In the genomic region with DNA sequence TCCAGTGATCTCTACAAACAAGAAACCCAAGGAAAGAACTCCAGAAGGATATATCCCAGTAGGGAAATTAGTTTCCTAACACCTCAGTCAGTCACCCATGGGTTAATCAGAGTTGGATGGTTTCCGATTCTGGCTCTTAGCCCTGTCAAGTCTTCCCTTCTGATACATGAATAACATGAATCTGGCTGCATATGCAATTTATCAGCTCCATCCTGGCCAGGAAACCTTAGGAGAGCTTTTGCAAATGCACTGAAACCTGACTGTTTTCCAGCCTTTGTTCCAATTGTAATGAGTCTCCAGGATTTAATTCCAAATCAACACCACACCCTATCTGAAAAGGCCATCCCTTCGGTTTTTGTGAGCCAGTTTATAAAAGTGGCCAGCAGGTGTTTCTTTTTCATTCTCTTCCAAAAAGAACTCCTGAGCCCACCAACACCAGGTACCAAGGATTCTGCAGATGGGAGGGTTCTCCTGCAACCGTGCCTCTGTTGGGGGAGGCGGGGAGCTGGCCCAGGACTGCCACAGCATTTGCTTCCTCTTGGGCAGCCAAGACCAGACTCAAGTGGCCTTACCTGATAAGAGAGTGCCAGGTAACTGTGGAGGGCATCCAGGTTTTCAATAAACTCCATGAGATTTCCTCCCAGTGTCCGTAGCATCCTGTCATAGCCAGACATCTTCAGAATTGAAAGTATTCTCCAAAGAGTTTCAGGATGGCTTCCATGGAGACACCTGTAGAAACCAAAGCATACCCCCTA, we compare ENCODE assay signal across 15 cellular contexts.
DNase-seq lines count a peak whose midpoint lies in the region; ATAC-seq and TF ChIP-seq lines count a peak whose summit lies in the region.
"Had no signal": no experiment of that assay in that cellular context is flagged by ENCODE, and none has a peak within 500 bp of the region (broad histone marks: within the 10 kb centered on the region; RNA-seq: fewer than 3 reads in every experiment).

No MANE protein-coding gene starts in this region.

- H3K36me3 ChIP-seq in esophagus muscularis mucosa (no peaks in the 10 kb centered on the region), Peyer's patch (no peaks in the 10 kb centered on the region)
- H3K36me3 ChIP-seq: SJSA1 had no signal

- no peaks in the 10 kb centered on the region for H3K4me1 ChIP-seq in esophagus muscularis mucosa
- H3K4me1 ChIP-seq in Peyer's patch, result no peaks in the 10 kb centered on the region
- H3K4me1 ChIP-seq: SJSA1 had no signal

- H3K4me3 ChIP-seq in esophagus muscularis mucosa (no peak overlapping the region), Peyer's patch (no peak overlapping the region)
- H3K4me3 ChIP-seq: PC-9, SJSA1 had no signal

- TF ChIP-seq POLR2A in esophagus muscularis mucosa (IDR thresholded peaks at IDR 0.05; ENCODE audit: low read depth), result no peak
- no peak for TF ChIP-seq POLR2A in Peyer's patch (IDR thresholded peaks at IDR 0.05)

- TF ChIP-seq CTCF in esophagus muscularis mucosa (IDR thresholded peaks at IDR 0.05), result no peak
- no peak for TF ChIP-seq CTCF in Peyer's patch (IDR thresholded peaks at IDR 0.05)

- H3K9me3 ChIP-seq in esophagus muscularis mucosa, result no peaks in the 10 kb centered on the region
- H3K9me3 ChIP-seq in Peyer's patch, result no peaks in the 10 kb centered on the region
- H3K9me3 ChIP-seq: SJSA1 had no signal

- no peak for ATAC-seq in HG02642 (IDR thresholded peaks at IDR 0.05; ENCODE audit: poor library complexity, unreplicated experiment)
- no peak for ATAC-seq in HG03432 (IDR thresholded peaks at IDR 0.05; ENCODE audit: unreplicated experiment)

- H3K27me3 ChIP-seq in esophagus muscularis mucosa (no peaks in the 10 kb centered on the region), Peyer's patch (no peaks in the 10 kb centered on the region)
- H3K27me3 ChIP-seq: SJSA1 had no signal

- DNase-seq in NCI-H510A treated with DMSO at 0.1 percent for 48 hours (lab: John Stamatoyannopoulos, UW) (peak; percentile 5), NCI-H510A (lab: John Stamatoyannopoulos, UW) (no peak), NCI-H748 (lab: John Stamatoyannopoulos, UW; ENCODE audit: unreplicated experiment) (peak; percentile 69), esophagus muscularis mucosa (ENCODE audit: extremely low spot score) (peak; percentile 66), epidermal melanocyte (ENCODE audit: insufficient read length, low spot score) (no peak), Peyer's patch (no peak)
- DNase-seq: EL, NCI-H1105, NCI-H187, NCI-H524 treated with DMSO at 0.1 percent for 48 hours, PC-9 had no signal

- H3K27ac ChIP-seq in esophagus muscularis mucosa (replicated peaks in 1 of 4), result no peak overlapping the region
- H3K27ac ChIP-seq in Peyer's patch, result no peak overlapping the region
- H3K27ac ChIP-seq: KMS-11, PC-9, SJSA1 had no signal

- intact Hi-C loops in esophagus muscularis mucosa (cut with DNase I), result no loop called here

- TF ChIP-seq EP300 in esophagus muscularis mucosa (IDR thresholded peaks at IDR 0.05), result no peak

- WGBS in esophagus muscularis mucosa, result 56% methylated on average over 5 of the region's 5 CpGs

Comparison
In these comparisons a context has a peak if more than half of its experiments do, and no peak if none do; other contexts are left out.
1. DNase-seq: peak in NCI-H510A treated with DMSO at 0.1 percent for 48 hours (single experiment), NCI-H748 (single experiment) and esophagus muscularis mucosa (single experiment); none in NCI-H510A (single experiment), epidermal melanocyte (single experiment) and Peyer's patch (0 of 3).